In genomic region chr17:57505841-57506240, GRCh38 we compare ENCODE assay signal across 19 cellular contexts.
DNase-seq lines count a peak whose midpoint lies in the region; ATAC-seq and TF ChIP-seq lines count a peak whose summit lies in the region.
"Had no signal": no experiment of that assay in that cellular context is flagged by ENCODE, and none has a peak within 500 bp of the region (broad histone marks: within the 10 kb centered on the region; RNA-seq: fewer than 3 reads in every experiment).

No MANE protein-coding gene starts in this region.

- no peaks in the 10 kb centered on the region for H3K27me3 ChIP-seq in BLaER1
- no peaks in the 10 kb centered on the region for H3K27me3 ChIP-seq in KMS-11 (ENCODE audit: insufficient read depth, low read depth)
- H3K27me3 ChIP-seq in dorsolateral prefrontal cortex, result no peaks in the 10 kb centered on the region
- H3K27me3 ChIP-seq: esophagus squamous epithelium, left lung, Peyer's patch, SJSA1 had no signal

- no peak for DNase-seq in dorsolateral prefrontal cortex
- no peak for DNase-seq in sciatic nerve (ENCODE audit: low spot score)
- no peak for DNase-seq in Ammon's horn (ENCODE audit: low spot score)
- DNase-seq: activated CD8-positive, alpha-beta T cell treated with anti-CD3 and anti-CD28 coated beads, Interleukin-2, amount 10 ng/mL, durations not matched to agents 7 days and 5 days; activated gamma-delta T cell; CD4-positive, alpha-beta memory T cell; DMS 273 treated with DMSO at 0.1 percent for 48 hours; esophagus squamous epithelium; hypothalamus; left lung; NCI-H2107; NCI-H446 treated with DMSO at 0.1 percent for 48 hours; Peyer's patch had no signal

- peak; percentile 11 for ATAC-seq in sciatic nerve
- ATAC-seq in GM18907 (IDR thresholded peaks at IDR 0.05; ENCODE audit: unreplicated experiment), result no peak
- ATAC-seq in GM21381 (IDR thresholded peaks at IDR 0.05; ENCODE audit: unreplicated experiment), result no peak
- ATAC-seq: activated CD8-positive, alpha-beta T cell treated with anti-CD3 and anti-CD28 coated beads, Interleukin-2, amount 10 ng/mL, durations not matched to agents 7 days and 5 days; left lung had no signal

- no peak overlapping the region for H2AFZ ChIP-seq in KMS-11 (ENCODE audit: low read depth)

- intact Hi-C loops in dorsolateral prefrontal cortex (cut with DNase I) (no loop called here), sciatic nerve (cut with DNase I) (no loop called here)

- peaks cover 43% of the 10 kb centered on the region; the same call in 1 of the 2 replicates for H3K79me2 ChIP-seq in KMS-11 (ENCODE audit: insufficient read depth, low read depth)

- H4K20me1 ChIP-seq in BLaER1 (peaks cover 70% of the 10 kb centered on the region; the same call in 1 of the 2 replicates), KMS-11 (ENCODE audit: insufficient read depth) (no peaks in the 10 kb centered on the region)

- H3K9ac ChIP-seq in BLaER1 (peak overlapping the region; percentile 36; the same call in 1 of the 2 replicates), KMS-11 (no peak overlapping the region)

- H3K36me3 ChIP-seq in BLaER1, result peaks cover 40% of the 10 kb centered on the region
- H3K36me3 ChIP-seq in KMS-11 (ENCODE audit: insufficient read depth), result no peaks in the 10 kb centered on the region
- H3K36me3 ChIP-seq: esophagus squamous epithelium, left lung, Peyer's patch, prostate gland, SJSA1 had no signal

- TF ChIP-seq CTCF in KMS-11 (conservative IDR thresholded peaks at IDR 0.05; ENCODE audit: low read depth, low read length) (no peak), dorsolateral prefrontal cortex (IDR thresholded peaks at IDR 0.05 in 54 of 56, conservative IDR thresholded peaks at IDR 0.05 in 2 of 56; ENCODE audit: low read depth in 1 of 56, partially characterized antibody in 56 of 56) (no peak)

- H3K4me3 ChIP-seq in BLaER1 (no peak overlapping the region), KMS-11 (IDR thresholded peaks at IDR 0.05; ENCODE audit: insufficient read depth, low read depth, low read length) (no peak overlapping the region), dorsolateral prefrontal cortex (no peak overlapping the region)
- H3K4me3 ChIP-seq: esophagus squamous epithelium, left lung, Peyer's patch, prostate gland, SJSA1 had no signal

- peak overlapping the region; percentile 81 for H3K4me2 ChIP-seq in BLaER1
- H3K4me2 ChIP-seq in KMS-11, result no peak overlapping the region

- peaks cover 99% of the 10 kb centered on the region for H3K4me1 ChIP-seq in BLaER1
- peaks cover 71% of the 10 kb centered on the region for H3K4me1 ChIP-seq in KMS-11 (ENCODE audit: low read depth, poor library complexity, severe bottlenecking)
- H3K4me1 ChIP-seq: left lung, prostate gland, SJSA1 had no signal

- H3K27ac ChIP-seq in BLaER1 (peak overlapping the region; percentile 93), KMS-11 (peak overlapping the region; percentile 39; the same call in 1 of the 2 replicates), dorsolateral prefrontal cortex (peak overlapping the region in 51 of 59 donors; percentile 23 to 92 (median 79))
- H3K27ac ChIP-seq: left lung, Peyer's patch, SJSA1 had no signal

- no peaks in the 10 kb centered on the region for H3K9me3 ChIP-seq in BLaER1
- H3K9me3 ChIP-seq: esophagus squamous epithelium, left lung, Peyer's patch, prostate gland, SJSA1 had no signal

Comparison
In these comparisons a context has a peak if more than half of its experiments do, and no peak if none do; other contexts are left out.
1. H3K27ac ChIP-seq: peak in every context shown above with its lines; median percentile 93 in BLaER1; 79 in dorsolateral prefrontal cortex; 39 in KMS-11.